8 cellular contexts compared by ENCODE assay signal in genomic region chr4:162163892-162164759, GRCh38. TPM values are rescaled to one million over a fixed set of nuclear protein-coding genes. Genes with fewer than 3 reads are reported as not detected.
DNase-seq lines count a peak whose midpoint lies in the region; ATAC-seq and TF ChIP-seq lines count a peak whose summit lies in the region.

TSS of gene FSTL5 (minus strand) at chr4:162164000. CDS start at chr4:162111396, 52,604 bp downstream.

- H3K27me3 Mint-ChIP-seq in T-cell = peaks cover 0 to 4% of the 10 kb centered on the region in 2 donors

- POLR2A ChIA-PET in T-cell (lab: Charles Lee) = interaction anchor here in 1 of 2 donors (0.6 kb wide), 1 partner anchor 1869 kb away, joined by 3 read pairs; no protein-coding TSS in a partner anchor

- peak; percentile 4 for TF ChIP-seq CTCF in choroid plexus epithelial cell (conservative IDR thresholded peaks at IDR 0.05; ENCODE audit: low read depth, low read length)

- peak within 1 kb of the TSS; percentile 34 to 50 (median 47) for H3K4me3 Mint-ChIP-seq in T-cell

- H3K27ac Mint-ChIP-seq in T-cell = no peak within 1 kb of the TSS

- peaks cover 0 to under 1% (median 0%) of the 10 kb centered on the region in 3 donors for H3K9me3 Mint-ChIP-seq in T-cell

- no peaks in the 10 kb centered on the region for H3K36me3 Mint-ChIP-seq in T-cell

- ATAC-seq in GM21381 (IDR thresholded peaks at IDR 0.05; ENCODE audit: unreplicated experiment) = peak; percentile 96
- peak in 1 of 4 experiments; percentile 70 for ATAC-seq in T-cell (replicated peaks in 1 of 4)
- ATAC-seq in left lobe of liver = peak; percentile 67
- ATAC-seq in HG03571 (IDR thresholded peaks at IDR 0.05; ENCODE audit: unreplicated experiment) = no peak

- DNase-seq in DMS153 (lab: John Stamatoyannopoulos, UW) (peak; percentile 79), HPDE6-E6E7 (ENCODE audit: extremely low spot score) (peak; percentile 58), T-cell (peak in 18 of 34 experiments; percentile 0 to 34 (median 6)), choroid plexus epithelial cell (ENCODE audit: low read depth) (peak; percentile 81), left lobe of liver (ENCODE audit: low spot score) (peak; percentile 45)
- peak; percentile 0 to 3 for DNase-seq in stimulated activated CD4-positive, alpha-beta T cell treated with anti-CD3 and anti-CD28 coated beads, Interleukin-1b, Interleukin-23, amount 100 ng/mL, for 4 hours (ENCODE audit: low read depth in 2 of 2)

- CTCF ChIA-PET in T-cell (lab: Charles Lee) = no interaction called here

- H3K4me1 Mint-ChIP-seq in T-cell = peaks cover 0 to 2% (median 0%) of the 10 kb centered on the region in 3 donors

- H3K4me3 ChIP-seq in choroid plexus epithelial cell (ENCODE audit: low read depth, low read length) = peak within 1 kb of the TSS; percentile 67

RNA-seq across cellular contexts. Expression of gene FSTL5, which starts in this region (rescaled TPM):
- total RNA-seq in T-cell (not detected), left lobe of liver (0.68 TPM)

Comparison
In these comparisons a context has a peak if more than half of its experiments do, and no peak if none do; other contexts are left out.
1. Peak in DNase-seq in T-cell; RNA of the gene not detected or under 1 TPM.
2. Peak in DNase-seq and ATAC-seq in left lobe of liver; RNA of the gene not detected or under 1 TPM.
3. DNase-seq: peak in every context shown above with its lines; median percentile 81 in choroid plexus epithelial cell; 79 in DMS153; 58 in HPDE6-E6E7; 45 in left lobe of liver; 6 in T-cell; 2 in stimulated activated CD4-positive, alpha-beta T cell treated with anti-CD3 and anti-CD28 coated beads, Interleukin-1b, Interleukin-23, amount 100 ng/mL, for 4 hours.